In the genomic region with DNA sequence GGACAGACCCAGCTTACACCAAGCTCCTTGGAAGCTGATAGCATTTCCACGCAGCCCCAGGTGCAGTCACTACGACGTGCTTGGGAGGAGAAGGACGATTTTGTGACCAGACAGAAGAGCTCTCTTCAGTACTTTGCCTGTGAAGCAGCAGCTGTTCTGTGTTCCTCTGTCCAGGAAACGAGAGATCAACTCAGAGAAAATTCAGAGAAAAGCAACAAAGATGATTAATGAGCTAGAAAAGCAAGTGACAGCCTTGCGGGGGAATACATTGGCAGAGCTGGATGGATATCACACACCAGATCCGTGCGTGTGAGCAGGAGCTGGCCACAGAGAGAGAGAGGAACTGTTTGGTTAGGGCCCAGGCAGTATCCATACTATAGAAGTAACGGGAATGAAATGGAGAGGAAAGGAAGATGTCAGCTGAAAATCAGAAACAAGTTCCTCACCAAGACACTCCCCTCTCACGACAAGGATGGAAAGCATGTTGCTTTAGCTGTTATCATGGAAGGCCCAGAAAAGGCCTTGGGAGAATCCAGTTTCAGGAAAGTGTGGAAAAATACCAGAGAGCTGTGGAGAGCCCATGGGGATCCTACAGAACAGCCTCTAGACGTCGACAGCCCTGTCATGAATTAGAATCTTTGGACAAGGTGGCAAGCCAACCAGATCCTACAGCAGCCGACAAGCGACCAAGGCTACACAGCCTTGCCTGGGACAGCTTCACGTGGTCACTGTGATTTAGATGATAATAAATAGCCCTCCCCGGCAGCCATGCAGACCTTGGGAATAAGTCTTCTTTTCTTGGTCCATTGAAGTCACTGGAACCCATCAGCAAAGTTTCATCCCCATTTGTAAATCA, we compare ENCODE assay signal across 1 cellular context.
TF ChIP-seq lines count a peak whose summit lies in the region.

No MANE protein-coding gene starts in this region.

TF ChIP-seq in HepG2, 621 proteins besides CTCF, POLR2A, EP300 and RAD21 (continued from another document):
- TF ChIP-seq LCORL (IDR thresholded peaks at IDR 0.05), result no peak
- no peak for TF ChIP-seq LCORL (CRISPR knock-in tag; IDR thresholded peaks at IDR 0.05)
- no peak for TF ChIP-seq THAP11 (CRISPR knock-in tag; IDR thresholded peaks at IDR 0.05)
- TF ChIP-seq, protein P1, sequence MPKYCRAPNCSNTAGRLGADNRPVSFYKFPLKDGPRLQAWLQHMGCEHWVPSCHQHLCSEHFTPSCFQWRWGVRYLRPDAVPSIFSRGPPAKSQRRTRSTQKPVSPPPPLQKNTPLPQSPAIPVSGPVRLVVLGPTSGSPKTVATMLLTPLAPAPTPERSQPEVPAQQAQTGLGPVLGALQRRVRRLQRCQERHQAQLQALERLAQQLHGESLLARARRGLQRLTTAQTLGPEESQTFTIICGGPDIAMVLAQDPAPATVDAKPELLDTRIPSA (CRISPR knock-in tag; IDR thresholded peaks at IDR 0.05; ENCODE audit: borderline replicate concordance), result no peak
- TF ChIP-seq HIVEP1 (CRISPR knock-in tag; IDR thresholded peaks at IDR 0.05), result no peak
- TF ChIP-seq HNRNPLL (IDR thresholded peaks at IDR 0.05; ENCODE audit: low read depth, low read length, poor library complexity, severe bottlenecking), result no peak
- TF ChIP-seq DPF2 (CRISPR knock-in tag; IDR thresholded peaks at IDR 0.05; ENCODE audit: borderline replicate concordance, low read depth), result no peak
